10 cellular contexts compared by ENCODE assay signal in genomic region chr12:11823043-11823442, GRCh38.
DNase-seq lines count a peak whose midpoint lies in the region; ATAC-seq and TF ChIP-seq lines count a peak whose summit lies in the region.
"Had no signal": no experiment of that assay in that cellular context is flagged by ENCODE, and none has a peak within 500 bp of the region (broad histone marks: within the 10 kb centered on the region; RNA-seq: fewer than 3 reads in every experiment).

No MANE protein-coding gene starts in this region.

- POLR2A ChIA-PET in BJ (lab: Charles Lee): interaction anchor here (0.6 kb wide), 1 partner anchor 186 kb away, joined by 11 read pairs; no protein-coding TSS in a partner anchor

- no peaks in the 10 kb centered on the region for H3K79me2 ChIP-seq in KMS-11 (ENCODE audit: insufficient read depth, low read depth)

- peaks cover 7 to 14% of the 10 kb centered on the region in 2 donors for H3K36me3 Mint-ChIP-seq in naive B cell

- peaks cover 19 to 45% (median 29%) of the 10 kb centered on the region in 3 donors for H3K4me1 Mint-ChIP-seq in naive B cell

- H3K4me3 Mint-ChIP-seq in naive B cell: peak overlapping the region in 6 of 8 donors; percentile 69 to 85 (median 82)

- H3K27me3 ChIP-seq in BJ (ENCODE audit: control insufficient read depth, insufficient read depth, low read length): no peaks in the 10 kb centered on the region
- no peaks in the 10 kb centered on the region for H3K27me3 ChIP-seq in KMS-11 (ENCODE audit: insufficient read depth, low read depth)

- peaks cover 2% of the 10 kb centered on the region; the same call in 1 of the 2 replicates for H3K36me3 ChIP-seq in BJ (ENCODE audit: control insufficient read depth, insufficient read depth, low read length)
- no peaks in the 10 kb centered on the region for H3K36me3 ChIP-seq in KMS-11 (ENCODE audit: insufficient read depth)

- H3K27ac Mint-ChIP-seq in naive B cell: peak overlapping the region in 2 of 6 donors; percentile 96

- no peak for TF ChIP-seq CTCF in BJ (IDR thresholded peaks at IDR 0.05; ENCODE audit: insufficient read depth, low read depth, low read length)
- no peak for TF ChIP-seq CTCF in KMS-11 (conservative IDR thresholded peaks at IDR 0.05; ENCODE audit: low read depth, low read length)

- DNase-seq in BJ (ENCODE audit: low read depth) (peak; percentile 40), naive B cell (no peak), T-helper 1 cell (no peak), NCI-H187 (lab: John Stamatoyannopoulos, UW) (no peak), NCI-H774 (lab: John Stamatoyannopoulos, UW) (no peak)
- DNase-seq: DMS53, SIG-M5 had no signal

- H3K4me1 ChIP-seq in KMS-11 (ENCODE audit: low read depth, poor library complexity, severe bottlenecking): peaks cover 94% of the 10 kb centered on the region

- peaks cover 0 to 3% (median 0%) of the 10 kb centered on the region in 7 donors for H3K9me3 Mint-ChIP-seq in naive B cell

- CTCF ChIA-PET in BJ (lab: Yijun Ruan, JAX): interaction anchor here (0.8 kb wide), 1 partner anchor 241 kb away, joined by 5 read pairs; no protein-coding TSS in a partner anchor

- H4K20me1 ChIP-seq in KMS-11 (ENCODE audit: insufficient read depth): no peaks in the 10 kb centered on the region

- H3K27ac ChIP-seq in KMS-11: peak overlapping the region; percentile 99
- peak overlapping the region; percentile 42 for H3K27ac ChIP-seq in cingulate gyrus (ENCODE audit: low read depth, low read length)

- H3K9ac ChIP-seq in KMS-11: peak overlapping the region; percentile 88; the same call in 1 of the 2 replicates

- H3K4me3 ChIP-seq in BJ (ENCODE audit: low read depth, low read length) (no peak overlapping the region), KMS-11 (IDR thresholded peaks at IDR 0.05; ENCODE audit: insufficient read depth, low read depth, low read length) (no peak overlapping the region)

- H2AFZ ChIP-seq in KMS-11 (ENCODE audit: low read depth): no peak overlapping the region

- H3K27me3 Mint-ChIP-seq in naive B cell: no peaks in the 10 kb centered on the region

- ATAC-seq in naive B cell (ENCODE audit: low read depth in 2 of 2) (no peak), GM21447 (IDR thresholded peaks at IDR 0.05; ENCODE audit: unreplicated experiment) (no peak)

- peak overlapping the region; percentile 84 for H3K4me2 ChIP-seq in KMS-11
